Comparison of ENCODE assay signal across 11 cellular contexts in genomic region chr9:130665431-130666392, GRCh38. TPM values are rescaled to one million over a fixed set of nuclear protein-coding genes. Genes with fewer than 3 reads are reported as not detected.
DNase-seq lines count a peak whose midpoint lies in the region; ATAC-seq, FAIRE-seq and TF ChIP-seq lines count a peak whose summit lies in the region.
"Had no signal": no experiment of that assay in that cellular context is flagged by ENCODE, and none has a peak within 500 bp of the region (broad histone marks: within the 10 kb centered on the region; RNA-seq: fewer than 3 reads in every experiment).

No MANE protein-coding gene starts in this region.

- FAIRE-seq in endothelial cell of umbilical vein (lab: Jason Lieb, UNC): no peak

- peaks cover 52% of the 10 kb centered on the region for H3K27me3 Mint-ChIP-seq in activated CD4-positive, alpha-beta T cell treated with anti-CD3 and anti-CD28 coated beads for 36 hours

- no peak overlapping the region for H3K4me2 ChIP-seq in endothelial cell of umbilical vein (ENCODE audit: insufficient read depth, low read length)

- H4K20me1 ChIP-seq in endothelial cell of umbilical vein (replicated peaks; ENCODE audit: control insufficient read depth, extremely low read depth, insufficient read depth, low read length): no peaks in the 10 kb centered on the region

- H3K9me1 ChIP-seq in endothelial cell of umbilical vein (replicated peaks; ENCODE audit: control insufficient read depth, extremely low read depth, insufficient read depth, low read length): no peaks in the 10 kb centered on the region

- H3K4me3 ChIP-seq in NT2/D1 (ENCODE audit: insufficient read length, low read depth) (no peak overlapping the region), endothelial cell of umbilical vein (replicated peaks in 1 of 3; ENCODE audit: insufficient read depth in 1 of 3, low read depth in 1 of 3, low read length in 3 of 3) (no peak overlapping the region), psoas muscle (peak overlapping the region; percentile 18), body of pancreas (no peak overlapping the region)

- WGBS in psoas muscle, 3 donors: 11 to 12% (median 12%) methylated on average over 55 to 61 of the region's 61 CpGs
- WGBS in body of pancreas, 2 donors: 3 to 7% methylated on average over 32 to 61 of the region's 61 CpGs

- no TSS peak for BruUV-seq in endothelial cell of umbilical vein (replicated peaks; lab: Mats Ljungman, UMichigan)

- no peak overlapping the region for H3K4me3 Mint-ChIP-seq in activated CD4-positive, alpha-beta T cell treated with anti-CD3 and anti-CD28 coated beads for 36 hours

- no peaks in the 10 kb centered on the region for H3K36me3 Mint-ChIP-seq in activated CD4-positive, alpha-beta T cell treated with anti-CD3 and anti-CD28 coated beads for 36 hours (ENCODE audit: low read depth)

- peak; percentile 27 for ATAC-seq in activated CD4-positive, alpha-beta T cell treated with anti-CD3 and anti-CD28 coated beads for 36 hours
- ATAC-seq in psoas muscle (no peak), HG03469 (IDR thresholded peaks at IDR 0.05; ENCODE audit: unreplicated experiment) (no peak), body of pancreas (no peak)

- H3K27ac Mint-ChIP-seq in activated CD4-positive, alpha-beta T cell treated with anti-CD3 and anti-CD28 coated beads for 36 hours: no peak overlapping the region

- H3K9me3 ChIP-seq in NT2/D1 (ENCODE audit: insufficient read depth, low read length) (no peaks in the 10 kb centered on the region), endothelial cell of umbilical vein (replicated peaks; ENCODE audit: control insufficient read depth, insufficient read depth, low read length) (no peaks in the 10 kb centered on the region), psoas muscle (no peaks in the 10 kb centered on the region), body of pancreas (no peaks in the 10 kb centered on the region)

- H3K36me3 ChIP-seq in NT2/D1 (ENCODE audit: insufficient read depth, insufficient read length, low read length) (no peaks in the 10 kb centered on the region), endothelial cell of umbilical vein (ENCODE audit: control insufficient read depth in 2 of 2, extremely low read depth in 1 of 2, insufficient read depth in 2 of 2, low read length in 2 of 2) (no peaks in the 10 kb centered on the region), psoas muscle (ENCODE audit: insufficient read depth in 1 of 2, low read depth in 1 of 2) (no peaks in the 10 kb centered on the region), body of pancreas (replicated peaks in 1 of 2; ENCODE audit: insufficient read depth in 1 of 2, low read depth in 2 of 2) (no peaks in the 10 kb centered on the region)

- dilution Hi-C loops in endothelial cell of umbilical vein (cut with MboI; ENCODE audit: extremely low pct_ligation_motif_present, low sequenced_read_pairs): no loop called here

- H3K27me3 ChIP-seq in NT2/D1 (ENCODE audit: insufficient read depth, insufficient read length) (peaks cover 81% of the 10 kb centered on the region), endothelial cell of umbilical vein (ENCODE audit: control insufficient read depth in 2 of 2, insufficient read depth in 2 of 2, low read length in 2 of 2) (peaks cover 73 to 79% of the 10 kb centered on the region in 2 experiments), psoas muscle (ENCODE audit: insufficient read depth in 3 of 3, low read length in 2 of 3) (peaks cover 0 to 76% (median 51%) of the 10 kb centered on the region in 3 donors), body of pancreas (peaks cover 4 to 59% of the 10 kb centered on the region in 2 donors)

- intact Hi-C loops in activated CD4-positive, alpha-beta T cell treated with anti-CD3 and anti-CD28 coated beads for 36 hours (cut with DNase I, micrococcal nuclease): no loop called here
- intact Hi-C loops in endothelial cell of umbilical vein (cut with micrococcal nuclease): no loop called here
- intact Hi-C loops in psoas muscle (cut with DNase I): no loop called here
- intact Hi-C loops in body of pancreas (cut with DNase I): no loop called here

- CTCF ChIA-PET in activated CD4-positive, alpha-beta T cell treated with anti-CD3 and anti-CD28 coated beads for 36 hours (lab: Charles Lee): interaction anchor here (1.0 to 1.2 kb wide), 3 partner anchors 24 to 204 kb away, joined by 3 to 5 read pairs (median 3); partner anchors contain the start of gene EXOSC2
- CTCF ChIA-PET in endothelial cell of umbilical vein (lab: Charles Lee): interaction anchor here (1.0 kb wide), 1 partner anchor 18 kb away, joined by 4 read pairs; no protein-coding TSS in a partner anchor

- TF ChIP-seq CTCF in endothelial cell of umbilical vein (IDR thresholded peaks at IDR 0.05; ENCODE audit: extremely low read depth in 1 of 2, insufficient read depth in 1 of 2, low read depth in 1 of 2, low read length in 2 of 2): no peak
- no peak for TF ChIP-seq CTCF in psoas muscle (IDR thresholded peaks at IDR 0.05)
- TF ChIP-seq CTCF in body of pancreas (IDR thresholded peaks at IDR 0.05): no peak

- peak; percentile 30 for DNase-seq in activated CD4-positive, alpha-beta T cell treated with anti-CD3 and anti-CD28 coated beads for 36 hours
- DNase-seq in activated CD4-positive, alpha-beta T cell treated with anti-CD3 and anti-CD28 coated beads for 4 hours: no peak
- no peak for DNase-seq in NT2/D1 (ENCODE audit: low read depth, low spot score)
- DNase-seq in endothelial cell of umbilical vein (ENCODE audit: low read depth, low spot score): no peak
- no peak for DNase-seq in psoas muscle
- no peak for DNase-seq in CD1c-positive myeloid dendritic cell (ENCODE audit: extremely low spot score)
- DNase-seq in body of pancreas: no peak
- DNase-seq: head of caudate nucleus, NCI-H2081 treated with DMSO at 0.1 percent for 48 hours, RPMI8226 had no signal

- peaks cover 17% of the 10 kb centered on the region for H3K4me1 Mint-ChIP-seq in activated CD4-positive, alpha-beta T cell treated with anti-CD3 and anti-CD28 coated beads for 36 hours

- POLR2A ChIA-PET in activated CD4-positive, alpha-beta T cell treated with anti-CD3 and anti-CD28 coated beads for 36 hours (lab: Charles Lee): interaction anchor here (0.8 kb wide), 1 partner anchor 570 kb away, joined by 3 read pairs; no protein-coding TSS in a partner anchor
- POLR2A ChIA-PET in endothelial cell of umbilical vein (lab: Charles Lee): no interaction called here

- H3K4me1 ChIP-seq in NT2/D1 (ENCODE audit: insufficient read depth, insufficient read length) (peaks cover 16% of the 10 kb centered on the region), endothelial cell of umbilical vein (ENCODE audit: control insufficient read depth, extremely low read depth, insufficient read depth, low read length) (no peaks in the 10 kb centered on the region), psoas muscle (peaks cover 25% of the 10 kb centered on the region), body of pancreas (peaks cover 56% of the 10 kb centered on the region)

- TF ChIP-seq POLR2A in endothelial cell of umbilical vein (IDR thresholded peaks at IDR 0.05; ENCODE audit: low read depth, low read length) (no peak), body of pancreas (IDR thresholded peaks at IDR 0.05) (no peak)

- H3K79me2 ChIP-seq in endothelial cell of umbilical vein (ENCODE audit: control insufficient read depth, insufficient read depth, low read length): no peaks in the 10 kb centered on the region

- no peak overlapping the region for H2AFZ ChIP-seq in endothelial cell of umbilical vein (ENCODE audit: low read depth, low read length)

- no peaks in the 10 kb centered on the region for H3K9me3 Mint-ChIP-seq in activated CD4-positive, alpha-beta T cell treated with anti-CD3 and anti-CD28 coated beads for 36 hours (ENCODE audit: low read depth)

- H3K27ac ChIP-seq in endothelial cell of umbilical vein (ENCODE audit: insufficient read depth, low read depth, low read length): no peak overlapping the region
- H3K27ac ChIP-seq in psoas muscle: no peak overlapping the region
- no peak overlapping the region for H3K27ac ChIP-seq in body of pancreas

- H3K9ac ChIP-seq in NT2/D1 (ENCODE audit: insufficient read length, low read depth): peak overlapping the region; percentile 42
- no peak overlapping the region for H3K9ac ChIP-seq in endothelial cell of umbilical vein (replicated peaks; ENCODE audit: extremely low read depth, insufficient read depth, low read length)

TF ChIP-seq in endothelial cell of umbilical vein, 7 proteins besides CTCF, POLR2A, EP300 and RAD21:
- TF ChIP-seq EZH2 (IDR thresholded peaks at IDR 0.05; ENCODE audit: borderline replicate concordance, low read depth, low read length, severe bottlenecking): peak; percentile 99
- TF ChIP-seq JUN (IDR thresholded peaks at IDR 0.05; ENCODE audit: borderline replicate concordance, insufficient read depth, insufficient read length, low read depth): no peak

RNA-seq across cellular contexts. Expression of gene PRDM12, which starts 1.3 kb away (rescaled TPM):
- total RNA-seq in activated CD4-positive, alpha-beta T cell treated with anti-CD3 and anti-CD28 coated beads for 36 hours: under 1 TPM in 1 of 2 experiments, not detected in 1; 0.09 TPM
- not detected in 2 replicates for total RNA-seq in endothelial cell of umbilical vein
- not detected in 2 replicates for polyA plus RNA-seq in endothelial cell of umbilical vein
- polyA plus RNA-seq in endothelial cell of umbilical vein (2011; cell fraction: cytosol; rRNA removed): not detected in 2 replicates
- polyA plus RNA-seq in endothelial cell of umbilical vein (2011; cell fraction: nucleus; rRNA removed): not detected in 2 replicates
- polyA plus RNA-seq in endothelial cell of umbilical vein (2012): 0.11 TPM in 1 of 2 replicates, not detected in the other
- not detected in 2 replicates for polyA minus RNA-seq in endothelial cell of umbilical vein
- not detected for polyA minus RNA-seq in endothelial cell of umbilical vein (2011; cell fraction: cytosol; rRNA and poly(A)+ RNA removed)
- polyA minus RNA-seq in endothelial cell of umbilical vein (2011; cell fraction: nucleus; rRNA and poly(A)+ RNA removed): not detected in 2 replicates
- total RNA-seq in psoas muscle: not detected
- under 1 TPM; 0.03 to 0.17 (median 0.06) TPM for polyA plus RNA-seq in psoas muscle
- total RNA-seq in body of pancreas: not detected

RNA-seq across cellular contexts. Expression of gene EXOSC2, which starts 27.9 kb away (rescaled TPM):
- 10 to 100 TPM; 67.9 to 86.0 TPM for total RNA-seq in activated CD4-positive, alpha-beta T cell treated with anti-CD3 and anti-CD28 coated beads for 36 hours
- total RNA-seq in endothelial cell of umbilical vein: 44.4 and 46.4 TPM in 2 replicates
- polyA plus RNA-seq in endothelial cell of umbilical vein: 21.7 and 25.5 TPM in 2 replicates
- 31.9 and 36.6 TPM in 2 replicates for polyA plus RNA-seq in endothelial cell of umbilical vein (2011; cell fraction: cytosol; rRNA removed)
- 52.6 and 72.7 TPM in 2 replicates for polyA plus RNA-seq in endothelial cell of umbilical vein (2011; cell fraction: nucleus; rRNA removed)
- polyA plus RNA-seq in endothelial cell of umbilical vein (2012): 26.5 and 44.8 TPM in 2 replicates
- polyA minus RNA-seq in endothelial cell of umbilical vein: 33.5 and 38.8 TPM in 2 replicates
- 153 TPM for polyA minus RNA-seq in endothelial cell of umbilical vein (2011; cell fraction: cytosol; rRNA and poly(A)+ RNA removed)
- 17.4 and 31.7 TPM in 2 replicates for polyA minus RNA-seq in endothelial cell of umbilical vein (2011; cell fraction: nucleus; rRNA and poly(A)+ RNA removed)
- total RNA-seq in psoas muscle: 10 to 100 TPM; 14.4 to 19.7 (median 16.1) TPM
- 10 to 100 TPM; 11.8 to 25.0 (median 15.5) TPM for polyA plus RNA-seq in psoas muscle
- total RNA-seq in body of pancreas: 10 to 100 TPM; 12.2 to 17.1 TPM
